In genomic region chr19:1073956-1074511, GRCh38 we compare ENCODE assay signal across 11 cellular contexts. TPM values are rescaled to one million over a fixed set of nuclear protein-coding genes. Genes with fewer than 3 reads are reported as not detected.
DNase-seq lines count a peak whose midpoint lies in the region; ATAC-seq and TF ChIP-seq lines count a peak whose summit lies in the region.
"Had no signal": no experiment of that assay in that cellular context is flagged by ENCODE, and none has a peak within 500 bp of the region (broad histone marks: within the 10 kb centered on the region; RNA-seq: fewer than 3 reads in every experiment).

No MANE protein-coding gene starts in this region.

- no peak for ATAC-seq in central memory CD8-positive, alpha-beta T cell (replicated peaks; ENCODE audit: extremely low read depth, poor library complexity, severe bottlenecking)
- ATAC-seq in stimulated activated naive B cell treated with anti-CD40 and anti-IgM and Interleukin-4, amounts not matched to agents 10 μg/mL and 1 μg/mL and 100 μg/mL, for 72 hours (replicated peaks) = no peak

- H3K79me2 ChIP-seq in PC-9 (ENCODE audit: low read depth) = no peaks in the 10 kb centered on the region

- H3F3A ChIP-seq in PC-9 (ENCODE audit: insufficient read depth, low read depth) = peaks cover 17% of the 10 kb centered on the region; the same call in 1 of the 2 replicates

- peak overlapping the region; percentile 65 for H3K4me3 Mint-ChIP-seq in activated CD4-positive, alpha-beta T cell treated with anti-CD3 and anti-CD28 coated beads, Interleukin-2, amount 10 ng/mL, durations not matched to agents 7 days and 5 days
- H3K4me3 Mint-ChIP-seq in central memory CD8-positive, alpha-beta T cell = peak overlapping the region; percentile 69
- peak overlapping the region; percentile 76 to 78 for H3K4me3 Mint-ChIP-seq in stimulated activated naive B cell treated with anti-CD40 and anti-IgM and Interleukin-4, amounts not matched to agents 10 μg/mL and 1 μg/mL and 100 μg/mL, for 72 hours

- TF ChIP-seq CTCF in PC-9 (conservative IDR thresholded peaks at IDR 0.05) = no peak

- peaks cover 46% of the 10 kb centered on the region for H3K4me1 Mint-ChIP-seq in activated CD4-positive, alpha-beta T cell treated with anti-CD3 and anti-CD28 coated beads, Interleukin-2, amount 10 ng/mL, durations not matched to agents 7 days and 5 days
- H3K4me1 Mint-ChIP-seq in central memory CD8-positive, alpha-beta T cell = peaks cover 45% of the 10 kb centered on the region
- peaks cover 34 to 67% of the 10 kb centered on the region in 2 donors for H3K4me1 Mint-ChIP-seq in stimulated activated naive B cell treated with anti-CD40 and anti-IgM and Interleukin-4, amounts not matched to agents 10 μg/mL and 1 μg/mL and 100 μg/mL, for 72 hours

- peak overlapping the region; percentile 79 for H3K27ac Mint-ChIP-seq in activated CD4-positive, alpha-beta T cell treated with anti-CD3 and anti-CD28 coated beads, Interleukin-2, amount 10 ng/mL, durations not matched to agents 7 days and 5 days
- H3K27ac Mint-ChIP-seq in central memory CD8-positive, alpha-beta T cell (ENCODE audit: low read depth) = peak overlapping the region; percentile 98
- H3K27ac Mint-ChIP-seq in stimulated activated naive B cell treated with anti-CD40 and anti-IgM and Interleukin-4, amounts not matched to agents 10 μg/mL and 1 μg/mL and 100 μg/mL, for 72 hours = no peak overlapping the region

- no peaks in the 10 kb centered on the region for H3K9me2 ChIP-seq in PC-9 (ENCODE audit: insufficient read depth)

- intact Hi-C loops in PC-9 (cut with micrococcal nuclease; ENCODE audit: unreplicated experiment) = no loop called here

- 0 out of 2 replicates have a peak overlapping the region, but pooled peaks have one; percentile 34 for H3K4me2 ChIP-seq in PC-9

- H3K9me3 Mint-ChIP-seq in activated CD4-positive, alpha-beta T cell treated with anti-CD3 and anti-CD28 coated beads, Interleukin-2, amount 10 ng/mL, durations not matched to agents 7 days and 5 days = no peaks in the 10 kb centered on the region
- no peaks in the 10 kb centered on the region for H3K9me3 Mint-ChIP-seq in central memory CD8-positive, alpha-beta T cell
- no peaks in the 10 kb centered on the region for H3K9me3 Mint-ChIP-seq in stimulated activated naive B cell treated with anti-CD40 and anti-IgM and Interleukin-4, amounts not matched to agents 10 μg/mL and 1 μg/mL and 100 μg/mL, for 72 hours

- CTCF ChIA-PET in activated CD4-positive, alpha-beta T cell treated with anti-CD3 and anti-CD28 coated beads, Interleukin-2, amount 10 ng/mL, durations not matched to agents 7 days and 5 days (lab: Charles Lee) = interaction anchor here (0.6 to 9.3 kb wide), 7 partner anchors 8 to 57 kb away, joined by 3 to 72 read pairs (median 3); partner anchors contain the start of genes ABCA7 and ARHGAP45
- CTCF ChIA-PET in PC-9 (lab: Charles Lee) = no interaction called here

- no peaks in the 10 kb centered on the region for H3K27me3 ChIP-seq in PC-9 (ENCODE audit: insufficient read depth, low read depth)

- H3K27ac ChIP-seq in PC-9 = no peak overlapping the region
- H3K27ac ChIP-seq: right atrium auricular region had no signal

- H2AFZ ChIP-seq in PC-9 = no peak overlapping the region

- peaks cover 66% of the 10 kb centered on the region for H3K36me3 Mint-ChIP-seq in activated CD4-positive, alpha-beta T cell treated with anti-CD3 and anti-CD28 coated beads, Interleukin-2, amount 10 ng/mL, durations not matched to agents 7 days and 5 days (ENCODE audit: low read depth)
- H3K36me3 Mint-ChIP-seq in central memory CD8-positive, alpha-beta T cell (ENCODE audit: insufficient read depth) = peaks cover 88% of the 10 kb centered on the region
- H3K36me3 Mint-ChIP-seq in stimulated activated naive B cell treated with anti-CD40 and anti-IgM and Interleukin-4, amounts not matched to agents 10 μg/mL and 1 μg/mL and 100 μg/mL, for 72 hours = peaks cover 40 to 46% of the 10 kb centered on the region in 2 donors

- no peaks in the 10 kb centered on the region for H3K36me3 ChIP-seq in PC-9 (ENCODE audit: low read depth)
- H3K36me3 ChIP-seq: right atrium auricular region had no signal

- no peaks in the 10 kb centered on the region for H3K9me3 ChIP-seq in PC-9 (ENCODE audit: insufficient read depth, low read depth)
- H3K9me3 ChIP-seq: right atrium auricular region had no signal

- H4K20me1 ChIP-seq in PC-9 (ENCODE audit: insufficient read depth) = no peaks in the 10 kb centered on the region

- no peaks in the 10 kb centered on the region for H3K27me3 Mint-ChIP-seq in activated CD4-positive, alpha-beta T cell treated with anti-CD3 and anti-CD28 coated beads, Interleukin-2, amount 10 ng/mL, durations not matched to agents 7 days and 5 days
- H3K27me3 Mint-ChIP-seq in central memory CD8-positive, alpha-beta T cell = no peaks in the 10 kb centered on the region
- no peaks in the 10 kb centered on the region for H3K27me3 Mint-ChIP-seq in stimulated activated naive B cell treated with anti-CD40 and anti-IgM and Interleukin-4, amounts not matched to agents 10 μg/mL and 1 μg/mL and 100 μg/mL, for 72 hours

- no TSS peak for BruUV-seq in PC-9 (replicated peaks; lab: Mats Ljungman, UMichigan)

- H3K4me3 ChIP-seq in PC-9 = no peak overlapping the region

- no peak for DNase-seq in activated CD4-positive, alpha-beta T cell treated with anti-CD3 and anti-CD28 coated beads, Interleukin-2, amount 10 ng/mL, durations not matched to agents 7 days and 5 days
- DNase-seq in activated CD4-positive, alpha-beta T cell treated with anti-CD3 and anti-CD28 coated beads, Interleukin-2, amount 50 U/mL, for 4 hours = no peak
- DNase-seq in PC-9 (no peak), NCI-H1105 treated with DMSO at 0.1 percent for 48 hours (lab: John Stamatoyannopoulos, UW) (no peak), DMS114 treated with DMSO at 0.1 percent for 48 hours (lab: John Stamatoyannopoulos, UW; ENCODE audit: unreplicated experiment) (no peak), middle frontal gyrus (ENCODE audit: extremely low spot score, low spot score) (no peak)
- no peak for DNase-seq in central memory CD8-positive, alpha-beta T cell (ENCODE audit: low spot score in 2 of 2)
- DNase-seq in stimulated activated naive B cell treated with anti-CD40 and anti-IgM and Interleukin-4, amounts not matched to agents 10 μg/mL and 1 μg/mL and 100 μg/mL, for 72 hours = no peak
- DNase-seq: glutamatergic neuron, mesenchymal stem cell had no signal

- POLR2A ChIA-PET in activated CD4-positive, alpha-beta T cell treated with anti-CD3 and anti-CD28 coated beads, Interleukin-2, amount 10 ng/mL, durations not matched to agents 7 days and 5 days (lab: Charles Lee) = interaction anchor here (1.4 kb wide), 1 partner anchor 195 kb away, joined by 6 read pairs; the partner anchor contains the start of gene CIRBP
- POLR2A ChIA-PET in PC-9 (lab: Charles Lee; ENCODE audit: unreplicated experiment) = no interaction called here

- 0 out of 2 replicates have a peak, but pooled peaks cover 9% of the 10 kb centered on the region for H3K4me1 ChIP-seq in PC-9 (replicated peaks; ENCODE audit: insufficient read depth)

RNA-seq across cellular contexts. Expression of gene ARHGAP45, which starts 7.1 kb away (rescaled TPM):
- 100 to 1,000 TPM; 487 to 570 TPM for total RNA-seq in activated CD4-positive, alpha-beta T cell treated with anti-CD3 and anti-CD28 coated beads, Interleukin-2, amount 10 ng/mL, durations not matched to agents 7 days and 5 days
- total RNA-seq in PC-9 (2021) = 20.2 and 20.6 TPM in 2 replicates

RNA-seq across cellular contexts. Expression of gene POLR2E, which starts 21.1 kb away (rescaled TPM):
- 100 to 1,000 TPM; 120 to 133 TPM for total RNA-seq in activated CD4-positive, alpha-beta T cell treated with anti-CD3 and anti-CD28 coated beads, Interleukin-2, amount 10 ng/mL, durations not matched to agents 7 days and 5 days
- total RNA-seq in PC-9 (2021) = 180 and 237 TPM in 2 replicates

RNA-seq across cellular contexts. Expression of gene GPX4, which starts 29.8 kb away (rescaled TPM):
- total RNA-seq in activated CD4-positive, alpha-beta T cell treated with anti-CD3 and anti-CD28 coated beads, Interleukin-2, amount 10 ng/mL, durations not matched to agents 7 days and 5 days = 100 to 1,000 TPM; 106 to 114 TPM
- 465 and 489 TPM in 2 replicates for total RNA-seq in PC-9 (2021)

RNA-seq across cellular contexts. Expression of gene ABCA7, which starts 34.1 kb away (rescaled TPM):
- total RNA-seq in activated CD4-positive, alpha-beta T cell treated with anti-CD3 and anti-CD28 coated beads, Interleukin-2, amount 10 ng/mL, durations not matched to agents 7 days and 5 days = 10 to 100 TPM; 75.9 to 87.5 TPM
- 29.9 and 32.0 TPM in 2 replicates for total RNA-seq in PC-9 (2021)

RNA-seq across cellular contexts. Expression of gene CNN2, which starts 47.6 kb away (rescaled TPM):
- total RNA-seq in activated CD4-positive, alpha-beta T cell treated with anti-CD3 and anti-CD28 coated beads, Interleukin-2, amount 10 ng/mL, durations not matched to agents 7 days and 5 days = 100 to 1,000 TPM; 558 to 580 TPM
- total RNA-seq in PC-9 (2021) = 168 and 206 TPM in 2 replicates

Comparison
In these comparisons a context has a peak if more than half of its experiments do, and no peak if none do; other contexts are left out.
1. RNA of gene ARHGAP45, which starts 7.1 kb away (total RNA-seq): 487 to 570 TPM in activated CD4-positive, alpha-beta T cell treated with anti-CD3 and anti-CD28 coated beads, Interleukin-2, amount 10 ng/mL, durations not matched to agents 7 days and 5 days; 20.2 to 20.6 TPM in PC-9; every median in the first group is over 10 times any median in the second.
2. Peak in every context shown above with its lines, with median percentiles within 50 percentile points of each other: H3K4me3 Mint-ChIP-seq.